Comparison of ENCODE assay signal across 20 cellular contexts in the genomic region with DNA sequence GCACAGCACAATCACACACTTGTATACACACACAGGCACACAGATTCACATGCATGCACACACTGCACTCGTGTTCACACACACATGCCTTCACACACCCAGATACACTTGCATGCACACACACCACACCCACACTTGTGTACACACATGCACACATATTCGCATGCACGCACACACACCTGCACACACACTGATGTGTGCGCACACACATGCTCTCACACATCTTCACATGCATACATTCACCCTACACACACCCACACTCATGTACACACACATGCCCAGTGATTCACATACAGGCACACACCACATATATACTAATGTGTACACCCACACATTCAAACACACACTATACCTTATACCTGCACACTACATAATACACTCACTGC.
A peak's percentile ranks its signal among the peaks of the same experiment; 100 is the strongest.
DNase-seq lines count a peak whose midpoint lies in the region; ATAC-seq, FAIRE-seq and TF ChIP-seq lines count a peak whose summit lies in the region.
"Had no signal": no experiment of that assay in that cellular context is flagged by ENCODE, and none has a peak within 500 bp of the region (broad histone marks: within the 10 kb centered on the region; RNA-seq: fewer than 3 reads in every experiment).

No MANE protein-coding gene starts in this region.

- H2BK20ac ChIP-seq in H1 (ENCODE audit: low read length): no peak overlapping the region

- H3K23me2 ChIP-seq in H1 (ENCODE audit: low read depth, low read length): peaks cover 8% of the 10 kb centered on the region

- H3K9me3 Mint-ChIP-seq in activated CD8-positive, alpha-beta T cell treated with anti-CD3 and anti-CD28 coated beads, Interleukin-2, amount 10 ng/mL, durations not matched to agents 7 days and 5 days (ENCODE audit: insufficient read depth): no peaks in the 10 kb centered on the region
- H3K9me3 Mint-ChIP-seq in activated CD8-positive, alpha-beta T cell treated with anti-CD3 and anti-CD28 coated beads for 36 hours: no peaks in the 10 kb centered on the region
- H3K9me3 Mint-ChIP-seq in chondrocyte (ENCODE audit: low read depth): no peaks in the 10 kb centered on the region

- H3K9ac ChIP-seq in H1 (replicated peaks in 1 of 4; ENCODE audit: extremely low read depth in 1 of 4, low read depth in 3 of 4, low read length in 3 of 4): no peak overlapping the region; a peak in 1 of 7 replicates
- no peak overlapping the region for H3K9ac ChIP-seq in trophoblast cell (ENCODE audit: low read length)
- H3K9ac ChIP-seq: BLaER1 treated with 17β-estradiol and CSF1 and Interleukin-3, amounts not matched to agents 10 nM and 100 nM; SK-N-SH had no signal

- no peak for TF ChIP-seq RAD21 in H1 (IDR thresholded peaks at IDR 0.05 in 1 of 2, conservative IDR thresholded peaks at IDR 0.05 in 1 of 2; ENCODE audit: low read depth in 2 of 2, low read length in 2 of 2)

- H3K36me3 ChIP-seq in H1 (ENCODE audit: control insufficient read depth in 2 of 4, insufficient read depth in 4 of 4, low read length in 3 of 4) (no peaks in the 10 kb centered on the region), trophoblast cell (ENCODE audit: control insufficient read depth in 1 of 2, insufficient read depth in 2 of 2, low read length in 2 of 2) (no peaks in the 10 kb centered on the region)
- H3K36me3 ChIP-seq: BLaER1 treated with 17β-estradiol and CSF1 and Interleukin-3, amounts not matched to agents 10 nM and 100 nM had no signal

- H2BK12ac ChIP-seq in H1 (ENCODE audit: low read depth, low read length) (peak overlapping the region; percentile 45; the same call in 1 of the 2 replicates), trophoblast cell (ENCODE audit: low read length) (no peak overlapping the region)

- DNase-seq in activated CD8-positive, alpha-beta T cell treated with anti-CD3 and anti-CD28 coated beads, Interleukin-2, amount 10 ng/mL, durations not matched to agents 7 days and 5 days: no peak
- DNase-seq in activated CD8-positive, alpha-beta T cell treated with anti-CD3 and anti-CD28 coated beads for 36 hours: no peak
- DNase-seq in HTR-8/SVneo (ENCODE audit: insufficient read length, low spot score) (no peak), H1 (ENCODE audit: low read depth in 1 of 2, low spot score in 2 of 2) (no peak), trophoblast cell (no peak), NCI-H187 treated with DMSO at 0.1 percent for 48 hours (lab: John Stamatoyannopoulos, UW) (no peak), chondrocyte (ENCODE audit: low spot score) (no peak)
- no peak for DNase-seq in effector CD4-positive, alpha-beta T cell
- DNase-seq: Calu3; CD8-positive, alpha-beta memory T cell; KG1; NCI-H1105; NCI-H226; NCI-H524; SIG-M5 had no signal

- no peak for TF ChIP-seq CTCF in activated CD8-positive, alpha-beta T cell treated with anti-CD3 and anti-CD28 coated beads for 36 hours (IDR thresholded peaks at IDR 0.05)
- no peak for TF ChIP-seq CTCF in H1 (IDR thresholded peaks at IDR 0.05; ENCODE audit: control extremely low read depth in 1 of 3, insufficient read depth in 1 of 3, low read depth in 1 of 3, low read length in 3 of 3)
- TF ChIP-seq CTCF in chondrocyte (IDR thresholded peaks at IDR 0.05): no peak

- H3K9me3 ChIP-seq in H1 (ENCODE audit: insufficient read depth in 2 of 2, low read depth in 1 of 2, low read length in 1 of 2) (no peaks in the 10 kb centered on the region), trophoblast cell (ENCODE audit: insufficient read depth, low read depth, low read length) (peaks cover 11% of the 10 kb centered on the region)
- H3K9me3 ChIP-seq: BLaER1 treated with 17β-estradiol and CSF1 and Interleukin-3, amounts not matched to agents 10 nM and 100 nM; SK-N-SH had no signal

- H3K36me3 Mint-ChIP-seq in activated CD8-positive, alpha-beta T cell treated with anti-CD3 and anti-CD28 coated beads, Interleukin-2, amount 10 ng/mL, durations not matched to agents 7 days and 5 days (ENCODE audit: low read depth): no peaks in the 10 kb centered on the region
- no peaks in the 10 kb centered on the region for H3K36me3 Mint-ChIP-seq in activated CD8-positive, alpha-beta T cell treated with anti-CD3 and anti-CD28 coated beads for 36 hours (ENCODE audit: low read depth)
- no peaks in the 10 kb centered on the region for H3K36me3 Mint-ChIP-seq in chondrocyte (ENCODE audit: low read depth)

- H3K4me3 Mint-ChIP-seq in activated CD8-positive, alpha-beta T cell treated with anti-CD3 and anti-CD28 coated beads, Interleukin-2, amount 10 ng/mL, durations not matched to agents 7 days and 5 days: no peak overlapping the region
- H3K4me3 Mint-ChIP-seq in activated CD8-positive, alpha-beta T cell treated with anti-CD3 and anti-CD28 coated beads for 36 hours: no peak overlapping the region
- no peak overlapping the region for H3K4me3 Mint-ChIP-seq in chondrocyte (ENCODE audit: unreplicated experiment)
- H3K4me3 Mint-ChIP-seq: CD8-positive, alpha-beta memory T cell had no signal

- peak; percentile 17 for ATAC-seq in activated CD8-positive, alpha-beta T cell treated with anti-CD3 and anti-CD28 coated beads, Interleukin-2, amount 10 ng/mL, durations not matched to agents 7 days and 5 days
- no peak for ATAC-seq in activated CD8-positive, alpha-beta T cell treated with anti-CD3 and anti-CD28 coated beads for 36 hours

- H4K8ac ChIP-seq in H1 (ENCODE audit: extremely low read depth, insufficient read depth, low read length) (no peak overlapping the region), trophoblast cell (ENCODE audit: low read depth, low read length) (no peak overlapping the region)

- H3K18ac ChIP-seq in H1 (ENCODE audit: extremely low read depth, low read length) (no peak overlapping the region), trophoblast cell (ENCODE audit: low read length) (no peak overlapping the region)

- peaks cover 0 to 2% (median 0%) of the 10 kb centered on the region in 4 experiments; a peak in 3 of 7 replicates for H3K4me1 ChIP-seq in H1 (replicated peaks in 1 of 4; ENCODE audit: control insufficient read depth in 3 of 4, insufficient read depth in 4 of 4, low read length in 3 of 4)
- no peaks in the 10 kb centered on the region for H3K4me1 ChIP-seq in trophoblast cell (ENCODE audit: control insufficient read depth in 1 of 2, insufficient read depth in 2 of 2, low read length in 2 of 2)
- H3K4me1 ChIP-seq: BLaER1 treated with 17β-estradiol and CSF1 and Interleukin-3, amounts not matched to agents 10 nM and 100 nM had no signal

- H3K27ac ChIP-seq in H1 (ENCODE audit: low read depth, low read length) (no peak overlapping the region), trophoblast cell (ENCODE audit: low read depth, low read length) (no peak overlapping the region)
- H3K27ac ChIP-seq: 22Rv1; BLaER1 treated with 17β-estradiol and CSF1 and Interleukin-3, amounts not matched to agents 10 nM and 100 nM had no signal

- POLR2A ChIA-PET in activated CD8-positive, alpha-beta T cell treated with anti-CD3 and anti-CD28 coated beads, Interleukin-2, amount 10 ng/mL, durations not matched to agents 7 days and 5 days (lab: Charles Lee): no interaction called here
- POLR2A ChIA-PET in activated CD8-positive, alpha-beta T cell treated with anti-CD3 and anti-CD28 coated beads for 36 hours (lab: Charles Lee): no interaction called here
- POLR2A ChIA-PET in H1 (lab: Charles Lee; ENCODE audit: partially characterized antibody): interaction anchor here (1.1 kb wide), 1 partner anchor 259 kb away, joined by 3 read pairs; no protein-coding TSS in a partner anchor

- H3K4ac ChIP-seq in H1 (replicated peaks; ENCODE audit: insufficient read length, low read depth, low read length) (peak overlapping the region; percentile 41), trophoblast cell (ENCODE audit: low read depth, low read length) (no peak overlapping the region)

- no peak overlapping the region for H3K56ac ChIP-seq in H1 (replicated peaks; ENCODE audit: insufficient read length, low read depth, low read length)

- no peak for TF ChIP-seq EP300 in H1 (IDR thresholded peaks at IDR 0.05; ENCODE audit: borderline replicate concordance in 1 of 2, low read depth in 2 of 2, low read length in 2 of 2)

- no peak for TF ChIP-seq POLR2A in H1 (IDR thresholded peaks at IDR 0.05; ENCODE audit: control extremely low read depth in 1 of 2, low read depth in 2 of 2, low read length in 2 of 2)

- H4K91ac ChIP-seq in H1 (replicated peaks; ENCODE audit: insufficient read length, low read length) (peak overlapping the region; percentile 11), trophoblast cell (ENCODE audit: low read depth, low read length) (no peak overlapping the region)

- H3K14ac ChIP-seq in H1 (ENCODE audit: insufficient read length) (no peak overlapping the region), trophoblast cell (ENCODE audit: low read length) (no peak overlapping the region)

- FAIRE-seq in HTR-8/SVneo (lab: Jason Lieb, UNC) (peak; percentile 9), H1 (lab: Jason Lieb, UNC) (no peak)
- FAIRE-seq: G401.6, GM19239 had no signal

- peaks cover 10% of the 10 kb centered on the region for H3K27me3 Mint-ChIP-seq in activated CD8-positive, alpha-beta T cell treated with anti-CD3 and anti-CD28 coated beads, Interleukin-2, amount 10 ng/mL, durations not matched to agents 7 days and 5 days (ENCODE audit: low read depth)
- no peaks in the 10 kb centered on the region for H3K27me3 Mint-ChIP-seq in activated CD8-positive, alpha-beta T cell treated with anti-CD3 and anti-CD28 coated beads for 36 hours
- H3K27me3 Mint-ChIP-seq in chondrocyte (ENCODE audit: low read depth): peaks cover 32% of the 10 kb centered on the region

- H4K5ac ChIP-seq in H1 (ENCODE audit: insufficient read length, low read depth, low read length): no peak overlapping the region

- intact Hi-C loops in activated CD8-positive, alpha-beta T cell treated with anti-CD3 and anti-CD28 coated beads for 36 hours (cut with micrococcal nuclease): no loop called here

- H3K4me1 Mint-ChIP-seq in activated CD8-positive, alpha-beta T cell treated with anti-CD3 and anti-CD28 coated beads, Interleukin-2, amount 10 ng/mL, durations not matched to agents 7 days and 5 days (ENCODE audit: low read depth): peaks cover 18% of the 10 kb centered on the region
- H3K4me1 Mint-ChIP-seq in activated CD8-positive, alpha-beta T cell treated with anti-CD3 and anti-CD28 coated beads for 36 hours (ENCODE audit: low read depth): peaks cover 9% of the 10 kb centered on the region
- peaks cover 5% of the 10 kb centered on the region for H3K4me1 Mint-ChIP-seq in chondrocyte (ENCODE audit: low read depth)

- H2BK5ac ChIP-seq in H1 (ENCODE audit: low read depth, low read length): 0 out of 2 replicates have a peak overlapping the region, but pooled peaks have one; percentile 27
- no peak overlapping the region for H2BK5ac ChIP-seq in trophoblast cell (ENCODE audit: low read depth, low read length, poor library complexity)

- CTCF ChIA-PET in activated CD8-positive, alpha-beta T cell treated with anti-CD3 and anti-CD28 coated beads, Interleukin-2, amount 10 ng/mL, durations not matched to agents 7 days and 5 days (lab: Charles Lee): interaction anchor here (0.7 kb wide), 1 partner anchor 260 kb away, joined by 3 read pairs; no protein-coding TSS in a partner anchor
- CTCF ChIA-PET in activated CD8-positive, alpha-beta T cell treated with anti-CD3 and anti-CD28 coated beads for 36 hours (lab: Charles Lee): interaction anchor here (0.6 to 1.2 kb wide), 2 partner anchors 194 to 215 kb away, joined by 3 to 5 read pairs; no protein-coding TSS in a partner anchor
- CTCF ChIA-PET in H1 (lab: Charles Lee; ENCODE audit: partially characterized antibody): interaction anchor here (1.3 to 3.3 kb wide), 3 partner anchors 42 to 194 kb away, joined by 3 to 13 read pairs (median 4); no protein-coding TSS in a partner anchor

- H2AFZ ChIP-seq in H1 (ENCODE audit: low read length) (no peak overlapping the region), trophoblast cell (ENCODE audit: insufficient read depth, low read length, poor library complexity) (no peak overlapping the region)

- no peak overlapping the region for H3K27ac Mint-ChIP-seq in activated CD8-positive, alpha-beta T cell treated with anti-CD3 and anti-CD28 coated beads, Interleukin-2, amount 10 ng/mL, durations not matched to agents 7 days and 5 days
- H3K27ac Mint-ChIP-seq in activated CD8-positive, alpha-beta T cell treated with anti-CD3 and anti-CD28 coated beads for 36 hours: no peak overlapping the region
- H3K27ac Mint-ChIP-seq in chondrocyte (ENCODE audit: unreplicated experiment): no peak overlapping the region

- peaks cover 2% of the 10 kb centered on the region; the same call in 1 of the 2 replicates for H3K79me1 ChIP-seq in H1 (ENCODE audit: low read depth, low read length)
- no peaks in the 10 kb centered on the region for H3K79me1 ChIP-seq in trophoblast cell (ENCODE audit: low read length)

- H3K4me2 ChIP-seq in H1 (ENCODE audit: insufficient read depth in 1 of 2, low read depth in 2 of 2, low read length in 2 of 2): no peak overlapping the region
- H3K4me2 ChIP-seq in trophoblast cell (ENCODE audit: low read length): no peak overlapping the region
- H3K4me2 ChIP-seq: BLaER1 treated with 17β-estradiol and CSF1 and Interleukin-3, amounts not matched to agents 10 nM and 100 nM; SK-N-SH had no signal

- H4K12ac ChIP-seq in trophoblast cell (ENCODE audit: low read depth, low read length): no peak overlapping the region

- no peaks in the 10 kb centered on the region for H3K79me2 ChIP-seq in H1 (ENCODE audit: control insufficient read depth in 1 of 2, insufficient read depth in 2 of 2, low read length in 2 of 2)
- H3K79me2 ChIP-seq in trophoblast cell (ENCODE audit: control insufficient read depth, insufficient read depth, low read length, poor library complexity): no peaks in the 10 kb centered on the region

- H3K27me3 ChIP-seq in H1 (replicated peaks in 1 of 4; ENCODE audit: control insufficient read depth in 3 of 4, extremely low read depth in 1 of 4, insufficient read depth in 3 of 4, low read length in 3 of 4) (peaks cover 0 to 2% (median 0%) of the 10 kb centered on the region in 4 experiments; a peak in 1 of 7 replicates), trophoblast cell (ENCODE audit: insufficient read depth, low read length) (no peaks in the 10 kb centered on the region)
- H3K27me3 ChIP-seq: BLaER1 treated with 17β-estradiol and CSF1 and Interleukin-3, amounts not matched to agents 10 nM and 100 nM had no signal

- H3K4me3 ChIP-seq in H1 (ENCODE audit: extremely low read depth in 1 of 4, insufficient read depth in 2 of 4, low read depth in 3 of 4, low read length in 4 of 4) (no peak overlapping the region), trophoblast cell (ENCODE audit: low read depth, low read length) (peak overlapping the region; percentile 51)
- H3K4me3 ChIP-seq: BLaER1 treated with 17β-estradiol and CSF1 and Interleukin-3, amounts not matched to agents 10 nM and 100 nM had no signal

- H2BK15ac ChIP-seq in H1 (ENCODE audit: low read length): peak overlapping the region; percentile 99

- H2BK120ac ChIP-seq in H1 (replicated peaks; ENCODE audit: low read depth, low read length): no peak overlapping the region
- no peak overlapping the region for H2BK120ac ChIP-seq in trophoblast cell (ENCODE audit: insufficient read depth, low read length, poor library complexity)

- peaks cover 0 to 3% of the 10 kb centered on the region in 2 experiments for H4K20me1 ChIP-seq in H1 (replicated peaks in 1 of 2; ENCODE audit: control insufficient read depth in 1 of 2, insufficient read depth in 2 of 2, low read length in 2 of 2)
- H4K20me1 ChIP-seq: BLaER1 treated with 17β-estradiol and CSF1 and Interleukin-3, amounts not matched to agents 10 nM and 100 nM had no signal

- H3K23ac ChIP-seq in H1 (ENCODE audit: insufficient read length) (no peak overlapping the region), trophoblast cell (ENCODE audit: low read length) (peak overlapping the region; percentile 54)

- H2AK5ac ChIP-seq in H1 (ENCODE audit: low read depth, low read length): no peak overlapping the region
- no peak overlapping the region for H2AK5ac ChIP-seq in trophoblast cell (ENCODE audit: low read length)

- WGBS in H1 (ENCODE audit: extremely low coverage in 1 of 2, insufficient coverage in 1 of 2, insufficient read length in 1 of 2, insufficient replicate concordance in 2 of 2, low coverage in 1 of 2, low lambda C conversion rate in 2 of 2, missing lambda C conversion rate in 1 of 2), 2 experiments: 86% methylated on average over 4 of the region's 4 CpGs; no CpG with 5 or more reads in 1 of the 2 experiments
- WGBS in trophoblast cell (ENCODE audit: extremely low coverage, insufficient coverage, insufficient read length): no CpG with 5 or more reads among the region's 4 CpGs
